13 cellular contexts compared by ENCODE assay signal in the genomic region with DNA sequence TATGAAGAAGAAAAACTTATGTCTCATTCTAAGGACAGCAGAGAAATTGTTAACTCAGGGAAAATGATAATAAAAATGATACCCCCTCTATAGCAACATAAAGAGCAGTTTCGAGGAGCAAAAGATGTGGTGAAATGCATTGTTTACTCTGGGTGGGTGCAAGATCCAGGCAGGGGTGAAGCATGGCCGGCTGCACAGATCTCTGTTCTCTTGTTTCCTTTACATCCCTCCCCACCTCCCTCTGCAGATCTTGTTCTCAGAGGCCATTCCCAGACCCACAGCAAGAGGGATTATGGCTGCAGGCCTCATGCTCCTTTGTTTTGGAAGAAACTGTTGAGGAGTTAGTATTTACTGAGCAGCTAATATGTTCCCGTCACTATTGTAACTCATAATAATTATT. TPM values are rescaled to one million over a fixed set of nuclear protein-coding genes. Genes with fewer than 3 reads are reported as not detected.
DNase-seq lines count a peak whose midpoint lies in the region; ATAC-seq and TF ChIP-seq lines count a peak whose summit lies in the region.
"Had no signal": no experiment of that assay in that cellular context is flagged by ENCODE, and none has a peak within 500 bp of the region (broad histone marks: within the 10 kb centered on the region; RNA-seq: fewer than 3 reads in every experiment).

No MANE protein-coding gene starts in this region.

- no peak overlapping the region for H3K4me3 Mint-ChIP-seq in Calu3 (ENCODE audit: low read depth, unreplicated experiment)
- H3K4me3 Mint-ChIP-seq in activated T-helper 1 cell treated with anti-CD3 and anti-CD28 coated beads, Interleukin-12 subunit alpha, Interleukin-12 subunit beta, Interleukin-2, Interleukin-4 antibody, amounts not matched to agents 30 ng/mL and 10 ng/mL and 1 ng/mL, durations not matched to agents 14 hours and 24 hours and 36 hours = peak overlapping the region; percentile 74

- peaks cover 38 to 45% (median 42%) of the 10 kb centered on the region in 10 experiments for H3K4me1 ChIP-seq in BLaER1 treated with 17β-estradiol and CSF1 and Interleukin-3, amounts not matched to agents 10 nM and 100 nM
- H3K4me1 ChIP-seq in lower lobe of right lung = peaks cover 29% of the 10 kb centered on the region

- DNase-seq in Calu3 (no peak), lower lobe of right lung (no peak), NCI-H2196 (lab: John Stamatoyannopoulos, UW; ENCODE audit: unreplicated experiment) (no peak), NCI-H1694 treated with DMSO at 0.1 percent for 48 hours (lab: John Stamatoyannopoulos, UW) (no peak), SKM-1 (lab: John Stamatoyannopoulos, UW; ENCODE audit: unreplicated experiment) (no peak)
- DNase-seq in activated T-helper 1 cell treated with anti-CD3 and anti-CD28 coated beads, Interleukin-12 subunit alpha, Interleukin-12 subunit beta, Interleukin-2, Interleukin-4 antibody, amounts not matched to agents 30 ng/mL and 10 ng/mL and 1 ng/mL, durations not matched to agents 14 hours and 24 hours and 36 hours (ENCODE audit: low spot score) = no peak
- DNase-seq: erythroblast, head of caudate nucleus, retina had no signal

- ATAC-seq in lower lobe of right lung (no peak), HG02884 (IDR thresholded peaks at IDR 0.05; ENCODE audit: unreplicated experiment) (no peak)

- no peak overlapping the region for H3K27ac Mint-ChIP-seq in Calu3 (ENCODE audit: unreplicated experiment)
- no peak overlapping the region for H3K27ac Mint-ChIP-seq in activated T-helper 1 cell treated with anti-CD3 and anti-CD28 coated beads, Interleukin-12 subunit alpha, Interleukin-12 subunit beta, Interleukin-2, Interleukin-4 antibody, amounts not matched to agents 30 ng/mL and 10 ng/mL and 1 ng/mL, durations not matched to agents 14 hours and 24 hours and 36 hours

- no peaks in the 10 kb centered on the region for H3K9me3 Mint-ChIP-seq in Calu3 (ENCODE audit: low read depth, unreplicated experiment)
- H3K9me3 Mint-ChIP-seq in activated T-helper 1 cell treated with anti-CD3 and anti-CD28 coated beads, Interleukin-12 subunit alpha, Interleukin-12 subunit beta, Interleukin-2, Interleukin-4 antibody, amounts not matched to agents 30 ng/mL and 10 ng/mL and 1 ng/mL, durations not matched to agents 14 hours and 24 hours and 36 hours = no peaks in the 10 kb centered on the region

- H3K27me3 ChIP-seq in BLaER1 treated with 17β-estradiol and CSF1 and Interleukin-3, amounts not matched to agents 10 nM and 100 nM = no peaks in the 10 kb centered on the region
- no peaks in the 10 kb centered on the region for H3K27me3 ChIP-seq in lower lobe of right lung (ENCODE audit: low read depth)
- H3K27me3 ChIP-seq: tibial nerve had no signal

- H3K27ac ChIP-seq in BLaER1 treated with 17β-estradiol and CSF1 and Interleukin-3, amounts not matched to agents 10 nM and 100 nM = no peak overlapping the region
- H3K27ac ChIP-seq in lower lobe of right lung = no peak overlapping the region
- H3K27ac ChIP-seq: coronary artery, tibial nerve had no signal

- TF ChIP-seq CTCF in Calu3 (IDR thresholded peaks at IDR 0.05; ENCODE audit: unreplicated experiment) (no peak), lower lobe of right lung (IDR thresholded peaks at IDR 0.05) (no peak)

- no peaks in the 10 kb centered on the region for H3K27me3 Mint-ChIP-seq in Calu3 (ENCODE audit: unreplicated experiment)
- H3K27me3 Mint-ChIP-seq in activated T-helper 1 cell treated with anti-CD3 and anti-CD28 coated beads, Interleukin-12 subunit alpha, Interleukin-12 subunit beta, Interleukin-2, Interleukin-4 antibody, amounts not matched to agents 30 ng/mL and 10 ng/mL and 1 ng/mL, durations not matched to agents 14 hours and 24 hours and 36 hours (ENCODE audit: insufficient read depth) = no peaks in the 10 kb centered on the region

- CTCF ChIA-PET in Calu3 (lab: Charles Lee) = no interaction called here

- no peak overlapping the region for H3K9ac ChIP-seq in BLaER1 treated with 17β-estradiol and CSF1 and Interleukin-3, amounts not matched to agents 10 nM and 100 nM

- intact Hi-C loops in Calu3 (cut with micrococcal nuclease; ENCODE audit: unreplicated experiment) (no loop called here), lower lobe of right lung (cut with DNase I) (no loop called here)
- intact Hi-C loops in activated T-helper 1 cell treated with anti-CD3 and anti-CD28 coated beads, Interleukin-12 subunit alpha, Interleukin-12 subunit beta, Interleukin-2, Interleukin-4 antibody, amounts not matched to agents 30 ng/mL and 10 ng/mL and 1 ng/mL, durations not matched to agents 14 hours and 24 hours and 36 hours (cut with micrococcal nuclease) = loop anchor here (5.0 kb wide), 2 partner anchors 53 to 132 kb away; partner anchors contain the start of gene BTN2A1

- BruUV-seq in Calu3 (replicated peaks; lab: Mats Ljungman, UMichigan) = TSS peak; percentile 40

- peak overlapping the region; percentile 32 to 94 (median 82); a peak in 17 of 22 replicates for H3K4me2 ChIP-seq in BLaER1 treated with 17β-estradiol and CSF1 and Interleukin-3, amounts not matched to agents 10 nM and 100 nM

- H3K9me3 ChIP-seq in BLaER1 treated with 17β-estradiol and CSF1 and Interleukin-3, amounts not matched to agents 10 nM and 100 nM (replicated peaks in 1 of 11) = no peaks in the 10 kb centered on the region
- no peaks in the 10 kb centered on the region for H3K9me3 ChIP-seq in lower lobe of right lung
- H3K9me3 ChIP-seq: tibial nerve had no signal

- H3K36me3 Mint-ChIP-seq in Calu3 (ENCODE audit: insufficient read depth, unreplicated experiment) = peaks cover 9% of the 10 kb centered on the region
- peaks cover 40% of the 10 kb centered on the region for H3K36me3 Mint-ChIP-seq in activated T-helper 1 cell treated with anti-CD3 and anti-CD28 coated beads, Interleukin-12 subunit alpha, Interleukin-12 subunit beta, Interleukin-2, Interleukin-4 antibody, amounts not matched to agents 30 ng/mL and 10 ng/mL and 1 ng/mL, durations not matched to agents 14 hours and 24 hours and 36 hours (ENCODE audit: low read depth)

- H4K20me1 ChIP-seq in BLaER1 treated with 17β-estradiol and CSF1 and Interleukin-3, amounts not matched to agents 10 nM and 100 nM = no peaks in the 10 kb centered on the region

- no peak overlapping the region for H3K4me3 ChIP-seq in BLaER1 treated with 17β-estradiol and CSF1 and Interleukin-3, amounts not matched to agents 10 nM and 100 nM
- H3K4me3 ChIP-seq in lower lobe of right lung = peak overlapping the region; percentile 74

- no peaks in the 10 kb centered on the region for H3K4me1 Mint-ChIP-seq in Calu3 (ENCODE audit: low read depth, unreplicated experiment)
- peaks cover 69% of the 10 kb centered on the region for H3K4me1 Mint-ChIP-seq in activated T-helper 1 cell treated with anti-CD3 and anti-CD28 coated beads, Interleukin-12 subunit alpha, Interleukin-12 subunit beta, Interleukin-2, Interleukin-4 antibody, amounts not matched to agents 30 ng/mL and 10 ng/mL and 1 ng/mL, durations not matched to agents 14 hours and 24 hours and 36 hours (ENCODE audit: low read depth)

- peaks cover 0 to 39% (median 31%) of the 10 kb centered on the region in 11 experiments; a peak in 20 of 22 replicates for H3K36me3 ChIP-seq in BLaER1 treated with 17β-estradiol and CSF1 and Interleukin-3, amounts not matched to agents 10 nM and 100 nM
- H3K36me3 ChIP-seq in lower lobe of right lung = peaks cover 32% of the 10 kb centered on the region

RNA-seq across cellular contexts. Expression of gene BTN3A1, which starts 1.8 kb away (rescaled TPM):
- 29.0 and 40.5 TPM in 2 replicates for total RNA-seq in Calu3 (2022)
- total RNA-seq in activated T-helper 1 cell treated with anti-CD3 and anti-CD28 coated beads, Interleukin-12 subunit alpha, Interleukin-12 subunit beta, Interleukin-2, Interleukin-4 antibody, amounts not matched to agents 30 ng/mL and 10 ng/mL and 1 ng/mL, durations not matched to agents 14 hours and 24 hours and 36 hours = 28.2 and 30.6 TPM in 2 replicates
- total RNA-seq in lower lobe of right lung = 53.2 TPM

RNA-seq across cellular contexts. Expression of gene BTN2A2, which starts 21.0 kb away (rescaled TPM):
- 16.9 and 17.6 TPM in 2 replicates for total RNA-seq in Calu3 (2022)
- total RNA-seq in activated T-helper 1 cell treated with anti-CD3 and anti-CD28 coated beads, Interleukin-12 subunit alpha, Interleukin-12 subunit beta, Interleukin-2, Interleukin-4 antibody, amounts not matched to agents 30 ng/mL and 10 ng/mL and 1 ng/mL, durations not matched to agents 14 hours and 24 hours and 36 hours = 21.7 and 25.4 TPM in 2 replicates
- 33.6 TPM for total RNA-seq in lower lobe of right lung

RNA-seq across cellular contexts. Expression of gene BTN3A3, which starts 36.4 kb away (rescaled TPM):
- total RNA-seq in Calu3 (2022) (15.5 and 20.6 TPM in 2 replicates), lower lobe of right lung (60.2 TPM)
- 30.7 and 32.5 TPM in 2 replicates for total RNA-seq in activated T-helper 1 cell treated with anti-CD3 and anti-CD28 coated beads, Interleukin-12 subunit alpha, Interleukin-12 subunit beta, Interleukin-2, Interleukin-4 antibody, amounts not matched to agents 30 ng/mL and 10 ng/mL and 1 ng/mL, durations not matched to agents 14 hours and 24 hours and 36 hours

RNA-seq across cellular contexts. Expression of gene BTN3A2, which starts 38.9 kb away (rescaled TPM):
- 28.2 and 36.3 TPM in 2 replicates for total RNA-seq in Calu3 (2022)
- total RNA-seq in activated T-helper 1 cell treated with anti-CD3 and anti-CD28 coated beads, Interleukin-12 subunit alpha, Interleukin-12 subunit beta, Interleukin-2, Interleukin-4 antibody, amounts not matched to agents 30 ng/mL and 10 ng/mL and 1 ng/mL, durations not matched to agents 14 hours and 24 hours and 36 hours = 45.3 and 51.8 TPM in 2 replicates
- 79.2 TPM for total RNA-seq in lower lobe of right lung

RNA-seq across cellular contexts. Expression of gene BTN2A1, which starts 53.9 kb away (rescaled TPM):
- total RNA-seq in Calu3 (2022) (29.4 and 32.5 TPM in 2 replicates), lower lobe of right lung (27.0 TPM)
- total RNA-seq in activated T-helper 1 cell treated with anti-CD3 and anti-CD28 coated beads, Interleukin-12 subunit alpha, Interleukin-12 subunit beta, Interleukin-2, Interleukin-4 antibody, amounts not matched to agents 30 ng/mL and 10 ng/mL and 1 ng/mL, durations not matched to agents 14 hours and 24 hours and 36 hours = 19.9 TPM in 2 replicates
